ENCODE assay signal across 8 cellular contexts in the genomic region with DNA sequence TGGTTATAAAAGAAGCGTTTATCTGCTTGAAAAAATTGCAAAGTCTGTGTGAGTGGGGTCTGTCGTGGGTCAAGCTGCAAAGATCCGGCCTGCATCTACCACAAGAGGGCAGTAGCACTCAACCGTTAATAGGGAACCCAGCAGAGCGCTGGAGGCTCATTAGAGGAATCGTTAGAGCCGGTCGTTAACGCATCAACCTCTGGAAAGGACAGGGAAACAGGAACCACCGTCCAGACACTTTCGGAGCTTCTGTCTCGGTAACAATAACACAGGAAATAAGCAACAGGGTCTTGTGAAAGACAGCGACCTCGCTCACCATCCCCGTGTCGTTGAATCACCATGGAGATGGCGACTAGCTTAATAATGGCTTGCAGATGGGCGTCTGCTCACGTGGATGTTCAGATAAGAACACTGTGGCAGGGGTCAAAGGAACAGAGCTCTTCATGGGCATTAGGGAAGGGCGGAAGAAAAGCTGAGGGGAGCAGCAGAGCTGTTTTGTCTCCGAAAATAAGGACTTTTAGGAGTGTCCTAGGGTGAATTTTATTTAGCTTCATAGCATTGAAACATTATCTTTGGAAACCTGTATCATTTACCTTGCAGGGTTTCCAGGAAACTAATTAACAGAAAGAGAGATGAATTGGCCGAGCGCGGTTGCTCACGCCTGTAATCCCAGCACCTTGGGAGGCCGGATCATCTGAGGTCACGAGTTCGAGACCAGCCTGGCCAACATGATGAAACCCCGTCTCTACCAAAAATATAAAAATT. TPM values are rescaled to one million over a fixed set of nuclear protein-coding genes. Genes with fewer than 3 reads are reported as not detected.
DNase-seq lines count a peak whose midpoint lies in the region; ATAC-seq, FAIRE-seq and TF ChIP-seq lines count a peak whose summit lies in the region.

No MANE protein-coding gene starts in this region.

- ATAC-seq in GM18502 (IDR thresholded peaks at IDR 0.05; ENCODE audit: poor library complexity, unreplicated experiment): peak; percentile 50

- peak overlapping the region; percentile 15 for H3K27ac Mint-ChIP-seq in neural crest cell (ENCODE audit: unreplicated experiment)

- no peak for TF ChIP-seq EP300 in stomach (IDR thresholded peaks at IDR 0.05)

- H2AFZ ChIP-seq in Loucy (ENCODE audit: low read length): peak overlapping the region; percentile 95

- peak; percentile 95 for TF ChIP-seq CTCF in 22Rv1 (IDR thresholded peaks at IDR 0.05)
- TF ChIP-seq CTCF in Loucy (conservative IDR thresholded peaks at IDR 0.05; ENCODE audit: low read length): peak; percentile 94
- TF ChIP-seq CTCF in neural crest cell (conservative IDR thresholded peaks at IDR 0.05): peak; percentile 93
- peak in 5 of 7 experiments; percentile 71 to 86 (median 85) for TF ChIP-seq CTCF in stomach (IDR thresholded peaks at IDR 0.05)

- H3K4me3 Mint-ChIP-seq in neural crest cell: peak overlapping the region; percentile 72

- H3K4me3 ChIP-seq in Loucy (ENCODE audit: low read length, poor library complexity, severe bottlenecking) (peak overlapping the region; percentile 64), stomach (peak overlapping the region; percentile 34 to 41 (median 38))

- H3K27me3 ChIP-seq in Loucy (ENCODE audit: insufficient read depth, low read length, poor library complexity, severe bottlenecking): no peaks in the 10 kb centered on the region
- no peaks in the 10 kb centered on the region for H3K27me3 ChIP-seq in stomach

- H3F3A ChIP-seq in Loucy (ENCODE audit: low read depth): no peaks in the 10 kb centered on the region

- H3K9ac ChIP-seq in Loucy (ENCODE audit: low read depth, low read length, poor library complexity, severe bottlenecking): peak overlapping the region; percentile 11

- no peaks in the 10 kb centered on the region for H3K36me3 ChIP-seq in Loucy (ENCODE audit: insufficient read depth, low read length)
- H3K36me3 ChIP-seq in stomach: no peaks in the 10 kb centered on the region

- FAIRE-seq in frontal cortex (lab: Jason Lieb, UNC): peak; percentile 31

- no peaks in the 10 kb centered on the region for H3K27me3 Mint-ChIP-seq in neural crest cell (ENCODE audit: low read depth)

- peaks cover 8% of the 10 kb centered on the region for H3K4me1 ChIP-seq in Loucy (ENCODE audit: insufficient read depth, low read length, poor library complexity, severe bottlenecking)
- H3K4me1 ChIP-seq in stomach: peaks cover 0 to 13% (median 5%) of the 10 kb centered on the region in 4 donors

- intact Hi-C loops in stomach (cut with DNase I; ENCODE audit: low total_unique reads): no loop called here

- WGBS in stomach, 5 donors: 15 to 18% (median 16%) methylated on average over 29 of the region's 29 CpGs

- no peaks in the 10 kb centered on the region for H3K79me2 ChIP-seq in Loucy (ENCODE audit: insufficient read depth, low read length)

- H3K9me3 ChIP-seq in Loucy (ENCODE audit: insufficient read depth, low read depth, low read length) (no peaks in the 10 kb centered on the region), stomach (no peaks in the 10 kb centered on the region)

- no peaks in the 10 kb centered on the region for H3K9me3 Mint-ChIP-seq in neural crest cell

- H3K4me1 Mint-ChIP-seq in neural crest cell: peaks cover 14% of the 10 kb centered on the region

- H3K9me2 ChIP-seq in Loucy (replicated peaks; ENCODE audit: low read depth, low read length): no peaks in the 10 kb centered on the region

- TF ChIP-seq POLR2A in stomach (IDR thresholded peaks at IDR 0.05): no peak

- H4K20me1 ChIP-seq in Loucy (ENCODE audit: insufficient read depth, low read length, poor library complexity, severe bottlenecking): no peaks in the 10 kb centered on the region

- H3K4me2 ChIP-seq in Loucy (ENCODE audit: low read depth, low read length, poor library complexity, severe bottlenecking): peak overlapping the region; percentile 64

- H3K36me3 Mint-ChIP-seq in neural crest cell (ENCODE audit: low read depth): no peaks in the 10 kb centered on the region

- DNase-seq in SHP77 treated with DMSO at 0.1 percent for 48 hours (lab: John Stamatoyannopoulos, UW) (peak; percentile 89), frontal cortex (ENCODE audit: low spot score in 2 of 2) (peak; percentile 24 to 64), neural crest cell (ENCODE audit: low read depth, low spot score) (peak; percentile 80), stomach (peak; percentile 82)
- peak; percentile 89 for DNase-seq in activated effector memory CD4-positive, alpha-beta T cell treated with anti-CD3 and anti-CD28 coated beads, Interleukin-2, amount 50 U/mL, for 16 hours

- H3K27ac ChIP-seq in 22Rv1: no peak overlapping the region
- peak overlapping the region in 4 of 5 donors; percentile 17 to 63 (median 53) for H3K27ac ChIP-seq in stomach

RNA-seq across cellular contexts. Expression of gene NSRP1, which starts 11.9 kb away (rescaled TPM):
- 5.7 TPM for total RNA-seq in frontal cortex
- 28.2 and 30.7 TPM in 2 replicates for total RNA-seq in neural crest cell
- 100 to 1,000 TPM in 1 of 5 donors, 10 to 100 TPM in 3, 1 to 10 TPM in 1; 5.4 to 110 (median 21.6) TPM for total RNA-seq in stomach
- polyA plus RNA-seq in stomach: 10 to 100 TPM; 19.1 to 35.6 (median 33.1) TPM
